In the genomic region with DNA sequence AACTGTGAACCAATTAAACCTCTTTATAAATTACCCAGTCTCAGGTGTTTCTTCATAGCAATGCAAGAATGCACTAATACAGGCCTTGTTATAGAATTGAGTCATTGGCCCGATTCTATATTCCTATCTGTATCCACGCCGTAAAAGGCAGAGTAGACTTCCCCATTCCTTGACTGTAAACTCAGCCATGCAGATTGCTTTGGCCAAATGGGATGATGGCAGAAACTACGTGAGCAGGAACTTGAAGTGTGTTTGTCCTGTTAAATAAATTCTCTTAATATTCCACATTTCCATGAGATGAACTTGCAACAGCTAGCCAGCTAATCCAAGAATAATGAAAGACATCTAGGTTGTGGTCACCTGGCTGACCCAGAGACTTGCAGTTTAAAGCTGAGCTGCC, we compare ENCODE assay signal across 23 cellular contexts.
"Had no signal": no experiment of that assay in that cellular context is flagged by ENCODE, and none has a peak within 500 bp of the region (broad histone marks: within the 10 kb centered on the region; RNA-seq: fewer than 3 reads in every experiment).

No MANE protein-coding gene starts in this region.

- H3K27ac ChIP-seq: stomach, suprapubic skin, testis, thoracic aorta, thyroid gland, tibial artery, tibial nerve, transverse colon, upper lobe of left lung, upper lobe of right lung, uterus, vagina had no signal

- DNase-seq: stimulated activated CD4-positive, alpha-beta T cell treated with anti-CD3 and anti-CD28 coated beads, Interleukin-2, amount 100 ng/mL, for 48 hours; stimulated activated CD4-positive, alpha-beta T cell treated with anti-CD3 and anti-CD28 coated beads, Interleukin-4, amount 100 ng/mL, for 1 hour; stimulated activated CD4-positive, alpha-beta T cell treated with anti-CD3 and anti-CD28 coated beads, Interleukin-4, amount 100 ng/mL, for 24 hours; stimulated activated CD4-positive, alpha-beta T cell treated with anti-CD3 and anti-CD28 coated beads, Interleukin-4, amount 100 ng/mL, for 4 hours; stimulated activated CD8-positive, alpha-beta memory T cell treated with anti-CD3 and anti-CD28 coated beads, Interleukin-4, amount 100 ng/mL, for 48 hours; stimulated activated naive B cell treated with anti-CD40 and anti-IgM and Interleukin-4, amounts not matched to agents 10 μg/mL and 1 μg/mL and 100 μg/mL, for 72 hours; stimulated activated naive CD4-positive, alpha-beta T cell; stimulated activated naive CD4-positive, alpha-beta T cell treated with Interleukin-2 at 50 U/mL for 16 hours; stimulated activated naive CD8-positive, alpha-beta T cell treated with anti-CD3 and anti-CD28 coated beads, Interleukin-15, amount 100 ng/mL, for 72 hours; stimulated activated naive CD8-positive, alpha-beta T cell treated with anti-CD3 and anti-CD28 coated beads, Interleukin-15, Interleukin-2, amounts not matched to agents 100 U/mL and 50 U/mL, for 24 hours; stomach; substantia nigra; testis; thyroid gland; tibial artery; transverse colon; upper lobe of left lung; upper lobe of right lung; uterus had no signal

- H3K4me1 ChIP-seq: testis, uterus had no signal

- H3K36me3 ChIP-seq: stomach, suprapubic skin, thoracic aorta, thyroid gland, tibial artery, tibial nerve, transverse colon, upper lobe of left lung, upper lobe of right lung, uterus, vagina had no signal

- H3K27me3 ChIP-seq: stomach, testis, thyroid gland, tibial artery, tibial nerve, upper lobe of left lung, upper lobe of right lung, uterus, vagina had no signal

- H3K9me3 ChIP-seq: stomach, suprapubic skin, testis, thoracic aorta, thyroid gland, tibial artery, tibial nerve, transverse colon, upper lobe of left lung, upper lobe of right lung, uterus, vagina had no signal

- H3K4me3 ChIP-seq: stomach, suprapubic skin, testis, thoracic aorta, thyroid gland, tibial artery, tibial nerve, transverse colon, upper lobe of left lung, upper lobe of right lung, uterus, vagina had no signal
